8 cellular contexts compared by ENCODE assay signal in genomic region chr2:189673661-189674373, GRCh38. TPM values are rescaled to one million over a fixed set of nuclear protein-coding genes. Genes with fewer than 3 reads are reported as not detected.
DNase-seq lines count a peak whose midpoint lies in the region; ATAC-seq, FAIRE-seq and TF ChIP-seq lines count a peak whose summit lies in the region.

No MANE protein-coding gene starts in this region.

- no peak for FAIRE-seq in keratinocyte (lab: Jason Lieb, UNC)

- intact Hi-C loops in ascending aorta (cut with DNase I) = loop anchor here (1.0 to 5.0 kb wide), 3 partner anchors 13 to 88 kb away; partner anchors contain the start of genes ASNSD1 and OSGEPL1

- no peaks in the 10 kb centered on the region for H3K79me2 ChIP-seq in keratinocyte (ENCODE audit: control insufficient read depth, insufficient read depth, low read length)

- H3K27me3 ChIP-seq in ascending aorta (no peaks in the 10 kb centered on the region), keratinocyte (ENCODE audit: control insufficient read depth, extremely low read depth, insufficient read depth, low read length) (no peaks in the 10 kb centered on the region), thoracic aorta (replicated peaks; ENCODE audit: insufficient read depth) (no peaks in the 10 kb centered on the region)

- H3K36me3 ChIP-seq in ascending aorta (peaks cover 0 to 25% of the 10 kb centered on the region in 2 donors), keratinocyte (ENCODE audit: control insufficient read depth in 2 of 2, extremely low read depth in 1 of 2, insufficient read depth in 2 of 2, low read length in 2 of 2) (peaks cover 4 to 8% of the 10 kb centered on the region in 2 experiments), thoracic aorta (no peaks in the 10 kb centered on the region)

- H4K20me1 ChIP-seq in keratinocyte (ENCODE audit: control insufficient read depth, extremely low read depth, insufficient read depth, low read length) = no peaks in the 10 kb centered on the region

- H3K4me3 ChIP-seq in ascending aorta (peak overlapping the region; percentile 71 to 79), keratinocyte (ENCODE audit: control insufficient read depth in 2 of 3, extremely low read depth in 1 of 3, insufficient read depth in 2 of 3, low read depth in 1 of 3, low read length in 3 of 3) (peak overlapping the region; percentile 66 to 93 (median 78)), thoracic aorta (peak overlapping the region; percentile 82)

- ATAC-seq in HG02943 (IDR thresholded peaks at IDR 0.05; ENCODE audit: low read depth, unreplicated experiment) = peak; percentile 19
- ATAC-seq in thoracic aorta (ENCODE audit: insufficient number of reproducible peaks, low FRiP score, low read depth) = no peak
- no peak for ATAC-seq in GM18498 (IDR thresholded peaks at IDR 0.05; ENCODE audit: unreplicated experiment)

- H3K9me1 ChIP-seq in keratinocyte (ENCODE audit: control insufficient read depth, extremely low read depth, insufficient read depth, low read length) = no peaks in the 10 kb centered on the region

- H3K9ac ChIP-seq in keratinocyte (ENCODE audit: control insufficient read depth, extremely low read depth, insufficient read depth, low read length) = peak overlapping the region; percentile 94

- dilution Hi-C loops in keratinocyte (cut with MboI; ENCODE audit: extremely low pct_ligation_motif_present, low sequenced_read_pairs) = no loop called here

- peaks cover 0 to 4% of the 10 kb centered on the region in 2 donors for H3K9me3 ChIP-seq in ascending aorta
- H3K9me3 ChIP-seq in keratinocyte (ENCODE audit: control insufficient read depth, low read depth, low read length) = no peaks in the 10 kb centered on the region
- no peaks in the 10 kb centered on the region for H3K9me3 ChIP-seq in thoracic aorta

- H3K4me2 ChIP-seq in keratinocyte (ENCODE audit: control insufficient read depth, extremely low read depth, insufficient read depth, low read depth, low read length) = peak overlapping the region; percentile 99

- no peak for TF ChIP-seq CTCF in ascending aorta (IDR thresholded peaks at IDR 0.05)
- TF ChIP-seq CTCF in keratinocyte (optimal IDR thresholded peaks at IDR 0.05 in 1 of 3, IDR thresholded peaks at IDR 0.05 in 1 of 3, conservative IDR thresholded peaks at IDR 0.05 in 1 of 3; ENCODE audit: extremely low read depth in 1 of 3, insufficient read depth in 2 of 3, low read length in 3 of 3) = no peak
- TF ChIP-seq CTCF in thoracic aorta (IDR thresholded peaks at IDR 0.05) = no peak

- H3K27ac ChIP-seq in ascending aorta (peak overlapping the region; percentile 95 to 98), keratinocyte (ENCODE audit: control insufficient read depth, insufficient read depth, low read length) (peak overlapping the region; percentile 85), thoracic aorta (peak overlapping the region; percentile 97 to 98)

- H2AFZ ChIP-seq in keratinocyte (ENCODE audit: control insufficient read depth, low read length) = peak overlapping the region; percentile 100

- H3K4me1 ChIP-seq in ascending aorta (peaks cover 0 to 12% of the 10 kb centered on the region in 2 donors), keratinocyte (ENCODE audit: control insufficient read depth, extremely low read depth, insufficient read depth, low read length) (peaks cover 11% of the 10 kb centered on the region), thoracic aorta (ENCODE audit: control insufficient read depth in 1 of 2, low read depth in 2 of 2) (peaks cover 3 to 11% of the 10 kb centered on the region in 2 donors)

- in situ Hi-C loops in KBM-7 (cut with MboI; ENCODE audit: low pct_unique_long_range_greater_than_20kb, low sequenced_read_pairs) = no loop called here

- DNase-seq in AG08396 (ENCODE audit: low spot score) (peak; percentile 22), ascending aorta (ENCODE audit: low spot score in 2 of 2) (no peak), keratinocyte (ENCODE audit: low read depth, low spot score) (no peak), thoracic aorta (ENCODE audit: low spot score) (no peak), T-helper 9 cell (no peak), KBM-7 (no peak)

RNA-seq across cellular contexts. Expression of gene ANKAR, which starts 0.7 kb away (rescaled TPM):
- 0.75 TPM for total RNA-seq in ascending aorta
- polyA plus RNA-seq in keratinocyte = 0.41 to 1.6 TPM (median 1.4 TPM) in 3 replicates
- 0.31 TPM for polyA plus RNA-seq in keratinocyte (2011; ENCODE audit: low read depth)
- polyA plus RNA-seq in keratinocyte (2011; cell fraction: cytosol; rRNA removed) = 0.40 and 0.86 TPM in 2 replicates
- polyA plus RNA-seq in keratinocyte (2011; cell fraction: nucleus; rRNA removed) = 1.1 and 1.9 TPM in 2 replicates
- polyA plus RNA-seq in keratinocyte (2012; ENCODE audit: low replicate concordance) = 0.45 and 0.84 TPM in 2 replicates
- polyA minus RNA-seq in keratinocyte = 1.4 to 2.8 TPM in 2 of 3 replicates, not detected in the other
- 0.38 TPM for polyA minus RNA-seq in keratinocyte (2011; cell fraction: cytosol; rRNA and poly(A)+ RNA removed)
- 2.1 and 6.3 TPM in 2 replicates for polyA minus RNA-seq in keratinocyte (2011; cell fraction: nucleus; rRNA and poly(A)+ RNA removed)
- total RNA-seq in thoracic aorta = 10 to 100 TPM; 15.8 to 31.5 TPM

RNA-seq across cellular contexts. Expression of gene ASNSD1, which starts 12.6 kb away (rescaled TPM):
- total RNA-seq in ascending aorta = 18.1 TPM
- 23.9 to 40.0 TPM (median 30.7 TPM) in 3 replicates for polyA plus RNA-seq in keratinocyte
- polyA plus RNA-seq in keratinocyte (2011; ENCODE audit: low read depth) = 54.0 TPM
- 23.3 and 41.0 TPM in 2 replicates for polyA plus RNA-seq in keratinocyte (2011; cell fraction: cytosol; rRNA removed)
- polyA plus RNA-seq in keratinocyte (2011; cell fraction: nucleus; rRNA removed) = 11.4 and 16.9 TPM in 2 replicates
- 20.1 and 31.0 TPM in 2 replicates for polyA plus RNA-seq in keratinocyte (2012; ENCODE audit: low replicate concordance)
- 1.9 to 20.8 TPM (median 10.6 TPM) in 3 replicates for polyA minus RNA-seq in keratinocyte
- polyA minus RNA-seq in keratinocyte (2011; cell fraction: cytosol; rRNA and poly(A)+ RNA removed) = 50.3 TPM
- 8.0 and 10.2 TPM in 2 replicates for polyA minus RNA-seq in keratinocyte (2011; cell fraction: nucleus; rRNA and poly(A)+ RNA removed)
- total RNA-seq in thoracic aorta = 10 to 100 TPM; 48.2 to 59.3 TPM
